22 cellular contexts compared by ENCODE assay signal in the genomic region with DNA sequence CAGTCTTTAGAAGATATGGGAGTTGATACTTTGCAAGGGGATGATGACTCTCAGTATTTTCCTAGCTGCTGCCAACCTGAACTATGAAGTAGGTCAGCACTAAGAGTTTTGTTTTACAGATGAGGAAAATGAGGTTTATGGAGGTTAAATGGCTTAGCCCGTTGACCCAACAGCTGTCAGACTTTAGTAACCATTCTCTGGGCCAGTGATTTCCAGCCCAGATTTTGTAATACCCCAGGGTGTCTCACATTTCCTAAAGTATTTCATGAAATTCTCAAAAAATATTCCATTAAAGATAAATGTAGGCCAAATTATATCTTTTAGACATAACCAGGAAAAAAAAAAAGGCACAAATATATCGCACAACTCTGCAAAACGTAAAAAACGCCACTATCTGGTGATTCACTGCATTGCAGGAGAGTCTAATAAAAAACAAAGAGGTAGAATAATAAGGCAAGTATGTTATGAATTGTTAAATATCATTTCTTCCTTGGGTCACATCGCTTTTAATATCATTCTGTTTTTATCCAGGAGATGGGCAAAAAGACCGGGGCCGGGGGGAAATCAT.
DNase-seq lines count a peak whose midpoint lies in the region; FAIRE-seq and TF ChIP-seq lines count a peak whose summit lies in the region.
"Had no signal": no experiment of that assay in that cellular context is flagged by ENCODE, and none has a peak within 500 bp of the region (broad histone marks: within the 10 kb centered on the region; RNA-seq: fewer than 3 reads in every experiment).

No MANE protein-coding gene starts in this region.

- H3K9me2 ChIP-seq in OCI-LY1 (ENCODE audit: low read depth, low read length): no peaks in the 10 kb centered on the region

- H2AFZ ChIP-seq in OCI-LY1 (ENCODE audit: low read length): no peak overlapping the region

- H3F3A ChIP-seq in OCI-LY1 (ENCODE audit: insufficient read depth, low read length): no peaks in the 10 kb centered on the region

- peaks cover 66% of the 10 kb centered on the region for H3K4me1 Mint-ChIP-seq in nephron progenitor cell
- H3K4me1 Mint-ChIP-seq: activated naive CD8-positive, alpha-beta T cell treated with anti-CD3 and anti-CD28 coated beads, Interleukin-2, amount 10 ng/mL, durations not matched to agents 7 days and 5 days; naive thymus-derived CD4-positive, alpha-beta T cell; T-cell had no signal

- peak; percentile 53 for FAIRE-seq in endometrium (lab: Jason Lieb, UNC)

- H3K9me3 Mint-ChIP-seq in nephron progenitor cell: no peaks in the 10 kb centered on the region
- H3K9me3 Mint-ChIP-seq: activated CD4-positive, alpha-beta memory T cell treated with anti-CD3 and anti-CD28 coated beads for 36 hours; activated naive CD8-positive, alpha-beta T cell treated with anti-CD3 and anti-CD28 coated beads, Interleukin-2, amount 10 ng/mL, durations not matched to agents 7 days and 5 days; T-cell had no signal

- H3K4me3 ChIP-seq in BE2C (ENCODE audit: low read depth, low read length): no peak overlapping the region
- no peak overlapping the region for H3K4me3 ChIP-seq in OCI-LY1 (ENCODE audit: low read depth, low read length, poor library complexity, severe bottlenecking)
- no peak overlapping the region for H3K4me3 ChIP-seq in colonic mucosa
- H3K4me3 ChIP-seq: cardiac muscle cell, lung had no signal

- TF ChIP-seq CTCF in BE2C (IDR thresholded peaks at IDR 0.05; ENCODE audit: low read depth, low read length) (peak; percentile 42), OCI-LY1 (IDR thresholded peaks at IDR 0.05; ENCODE audit: low read length) (peak; percentile 38), nephron progenitor cell (IDR thresholded peaks at IDR 0.05) (no peak), colonic mucosa (IDR thresholded peaks at IDR 0.05) (no peak)

- no peaks in the 10 kb centered on the region for H3K36me3 ChIP-seq in BE2C
- no peaks in the 10 kb centered on the region for H3K36me3 ChIP-seq in OCI-LY1 (ENCODE audit: insufficient read depth, low read length)
- no peaks in the 10 kb centered on the region for H3K36me3 ChIP-seq in colonic mucosa
- H3K36me3 ChIP-seq: cardiac muscle cell had no signal

- intact Hi-C loops in colonic mucosa (cut with DNase I): no loop called here

- H3K9me3 ChIP-seq in BE2C (no peaks in the 10 kb centered on the region), OCI-LY1 (ENCODE audit: low read length) (no peaks in the 10 kb centered on the region), colonic mucosa (no peaks in the 10 kb centered on the region)

- H3K4me2 ChIP-seq in OCI-LY1 (ENCODE audit: low read length): no peak overlapping the region

- H3K9ac ChIP-seq in OCI-LY1 (ENCODE audit: low read length) (no peak overlapping the region), colonic mucosa (ENCODE audit: low read depth in 2 of 2, low read length in 2 of 2) (no peak overlapping the region)

- H3K79me2 ChIP-seq in OCI-LY1 (ENCODE audit: insufficient read depth, low read length): no peaks in the 10 kb centered on the region

- H3K27me3 ChIP-seq in BE2C (no peaks in the 10 kb centered on the region), OCI-LY1 (ENCODE audit: insufficient read depth, low read length) (no peaks in the 10 kb centered on the region), colonic mucosa (no peaks in the 10 kb centered on the region)
- H3K27me3 ChIP-seq: cardiac muscle cell had no signal

- peaks cover 12% of the 10 kb centered on the region for H3K36me3 Mint-ChIP-seq in nephron progenitor cell (ENCODE audit: low read depth)
- H3K36me3 Mint-ChIP-seq: activated CD4-positive, alpha-beta memory T cell treated with anti-CD3 and anti-CD28 coated beads for 36 hours; activated naive CD8-positive, alpha-beta T cell treated with anti-CD3 and anti-CD28 coated beads, Interleukin-2, amount 10 ng/mL, durations not matched to agents 7 days and 5 days; naive thymus-derived CD4-positive, alpha-beta T cell; T-cell had no signal

- H3K4me1 ChIP-seq in BE2C: peaks cover 21% of the 10 kb centered on the region
- no peaks in the 10 kb centered on the region for H3K4me1 ChIP-seq in OCI-LY1 (ENCODE audit: insufficient read depth, low read length, severe bottlenecking)
- H3K4me1 ChIP-seq in colonic mucosa: no peaks in the 10 kb centered on the region

- no peak overlapping the region for H3K4me3 Mint-ChIP-seq in nephron progenitor cell
- H3K4me3 Mint-ChIP-seq: activated CD4-positive, alpha-beta memory T cell treated with anti-CD3 and anti-CD28 coated beads for 36 hours; activated naive CD8-positive, alpha-beta T cell treated with anti-CD3 and anti-CD28 coated beads, Interleukin-2, amount 10 ng/mL, durations not matched to agents 7 days and 5 days; naive thymus-derived CD4-positive, alpha-beta T cell; T-cell had no signal

- no peaks in the 10 kb centered on the region for H4K20me1 ChIP-seq in OCI-LY1 (ENCODE audit: insufficient read depth, low read length)

- peak overlapping the region; percentile 34 for H3K27ac Mint-ChIP-seq in nephron progenitor cell
- H3K27ac Mint-ChIP-seq: activated CD4-positive, alpha-beta memory T cell treated with anti-CD3 and anti-CD28 coated beads for 36 hours; activated naive CD8-positive, alpha-beta T cell treated with anti-CD3 and anti-CD28 coated beads, Interleukin-2, amount 10 ng/mL, durations not matched to agents 7 days and 5 days; naive thymus-derived CD4-positive, alpha-beta T cell; T-cell had no signal

- no peak for DNase-seq in BE2C
- DNase-seq in nephron progenitor cell: no peak
- DNase-seq in germinal center (ENCODE audit: low spot score): no peak
- no peak for DNase-seq in colonic mucosa
- DNase-seq in SW 1271 (lab: John Stamatoyannopoulos, UW): no peak
- DNase-seq in NCI-H1694 treated with DMSO at 0.1 percent for 48 hours (lab: John Stamatoyannopoulos, UW): no peak
- DNase-seq: activated CD4-positive, alpha-beta memory T cell treated with anti-CD3 and anti-CD28 coated beads for 36 hours; activated naive CD8-positive, alpha-beta T cell treated with anti-CD3 and anti-CD28 coated beads, Interleukin-2, amount 10 ng/mL, durations not matched to agents 7 days and 5 days; activated T-cell treated with anti-CD3 and anti-CD28 coated beads, Interleukin-2, amount 50 U/mL, for 48 hours; effector memory CD4-positive, alpha-beta T cell; foreskin fibroblast; naive thymus-derived CD4-positive, alpha-beta T cell; NCI-H1436 treated with DMSO at 0.1 percent for 48 hours; NCI-H446; stimulated activated CD4-positive, alpha-beta T cell treated with anti-CD3 and anti-CD28 coated beads, Interleukin-1b, Interleukin-23, amount 100 ng/mL, for 48 hours; substantia nigra; T-cell had no signal

- no peaks in the 10 kb centered on the region for H3K27me3 Mint-ChIP-seq in nephron progenitor cell (ENCODE audit: low read depth, poor library complexity)
- H3K27me3 Mint-ChIP-seq: activated CD4-positive, alpha-beta memory T cell treated with anti-CD3 and anti-CD28 coated beads for 36 hours; naive thymus-derived CD4-positive, alpha-beta T cell; T-cell had no signal

- H3K27ac ChIP-seq in OCI-LY1 (ENCODE audit: low read depth, low read length, poor library complexity, severe bottlenecking) (no peak overlapping the region), colonic mucosa (no peak overlapping the region)
- H3K27ac ChIP-seq: cardiac muscle cell, VCaP had no signal

Comparison
In these comparisons a context has a peak if more than half of its experiments do, and no peak if none do; other contexts are left out.
1. CTCF ChIP-seq: peak in BE2C (single experiment) and OCI-LY1 (single experiment); none in nephron progenitor cell (single experiment) and colonic mucosa (single experiment).